ENCODE assay signal across 14 cellular contexts in the genomic region with DNA sequence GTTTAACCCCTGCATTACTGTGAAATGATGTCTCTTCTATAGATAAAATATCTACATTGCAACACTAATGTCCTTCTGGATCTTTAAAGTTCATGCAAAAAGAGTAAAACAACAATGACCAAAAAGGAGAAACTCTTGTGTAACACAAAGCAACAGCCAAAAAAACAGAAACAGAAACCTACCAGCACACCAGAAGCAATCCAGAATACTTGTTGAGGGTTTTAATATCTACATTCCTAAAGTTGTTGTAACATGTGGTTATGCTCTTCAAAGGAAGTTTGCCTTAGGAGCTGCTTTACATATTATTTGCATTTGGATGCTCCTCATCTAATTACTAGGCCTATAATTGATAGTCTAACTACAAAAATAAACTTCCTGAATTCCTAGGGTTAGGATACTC.
A peak's percentile ranks its signal among the peaks of the same experiment; 100 is the strongest.
DNase-seq lines count a peak whose midpoint lies in the region; ATAC-seq and TF ChIP-seq lines count a peak whose summit lies in the region.
"Had no signal": no experiment of that assay in that cellular context is flagged by ENCODE, and none has a peak within 500 bp of the region (broad histone marks: within the 10 kb centered on the region; RNA-seq: fewer than 3 reads in every experiment).

No MANE protein-coding gene starts in this region.

- CTCF ChIA-PET in RWPE1 (lab: Yijun Ruan, JAX): no interaction called here

- peak; percentile 74 for DNase-seq in SIG-M5 treated with dmso at 0.1 percent for 504 hours (lab: John Stamatoyannopoulos, UW; ENCODE audit: unreplicated experiment)
- DNase-seq in SIG-M5 (lab: John Stamatoyannopoulos, UW): no peak
- DNase-seq in RPMI7951 (ENCODE audit: low read depth): peak; percentile 67
- peak; percentile 90 for DNase-seq in fibroblast of peridontal ligament (ENCODE audit: extremely low read depth)
- DNase-seq in stromal cell of bone marrow (ENCODE audit: low read depth): peak; percentile 44
- DNase-seq in RWPE1 (ENCODE audit: low spot score): no peak
- no peak for DNase-seq in posterior vena cava (ENCODE audit: low spot score)
- DNase-seq: amniotic stem cell; naive thymus-derived CD4-positive, alpha-beta T cell; NCI-H1105; NCI-H82; stimulated activated naive CD4-positive, alpha-beta T cell treated with Interleukin-2 at 50 U/mL for 16 hours had no signal

- TF ChIP-seq CTCF in RWPE1 (conservative IDR thresholded peaks at IDR 0.05; ENCODE audit: low read depth): no peak

- no peak for ATAC-seq in HG02571 (IDR thresholded peaks at IDR 0.05; ENCODE audit: unreplicated experiment)
- ATAC-seq: naive thymus-derived CD4-positive, alpha-beta T cell had no signal

- H3K27ac ChIP-seq in RWPE1: no peak overlapping the region
- H3K27ac ChIP-seq: 22Rv1 had no signal

- intact Hi-C loops in posterior vena cava (cut with DNase I): no loop called here

- POLR2A ChIA-PET in RWPE1 (lab: Yijun Ruan, JAX; ENCODE audit: low non-redundant PET): no interaction called here

Comparison
In these comparisons a context has a peak if more than half of its experiments do, and no peak if none do; other contexts are left out.
1. DNase-seq: peak in SIG-M5 treated with dmso at 0.1 percent for 504 hours (single experiment), RPMI7951 (single experiment), fibroblast of peridontal ligament (single experiment) and stromal cell of bone marrow (single experiment); none in SIG-M5 (single experiment), RWPE1 (single experiment) and posterior vena cava (single experiment).